Comparison of ENCODE assay signal across 8 cellular contexts in the genomic region with DNA sequence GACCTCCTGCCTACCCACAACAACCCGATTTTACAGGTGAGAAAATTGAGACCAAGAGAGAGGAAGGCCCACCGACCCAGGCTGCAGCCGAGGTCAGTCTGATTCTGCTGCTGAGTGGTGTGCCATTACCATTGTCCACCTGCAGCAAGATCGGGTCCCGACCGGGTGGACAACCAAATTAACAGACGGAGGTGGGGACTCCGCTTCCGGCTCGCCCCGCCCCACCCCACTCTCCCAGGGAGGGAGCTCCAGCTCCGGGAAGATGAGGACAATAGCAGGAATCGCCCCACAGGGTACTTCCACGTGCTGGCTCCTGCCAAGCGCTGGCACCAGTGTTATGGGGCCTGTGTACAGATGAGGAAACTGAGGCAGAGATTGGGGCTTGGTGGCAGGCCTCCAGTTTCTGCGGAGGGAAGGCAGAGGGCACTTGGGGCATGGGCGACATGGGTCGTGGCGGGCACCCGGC. TPM values are rescaled to one million over a fixed set of nuclear protein-coding genes. Genes with fewer than 3 reads are reported as not detected.
DNase-seq lines count a peak whose midpoint lies in the region; ATAC-seq and TF ChIP-seq lines count a peak whose summit lies in the region.

No MANE protein-coding gene starts in this region.

- ATAC-seq in HG02870 (IDR thresholded peaks at IDR 0.05; ENCODE audit: unreplicated experiment) (no peak), HG03097 (IDR thresholded peaks at IDR 0.05; ENCODE audit: low FRiP score, unreplicated experiment) (no peak)

- no peak for DNase-seq in BE2C
- DNase-seq in NCI-H69 (lab: John Stamatoyannopoulos, UW): peak; percentile 36
- DNase-seq in nephron progenitor cell: no peak
- DNase-seq in anterior cingulate cortex (lab: John Stamatoyannopoulos, UW): no peak
- DNase-seq in kidney glomerular epithelial cell (lab: John Stamatoyannopoulos, UW): no peak

- peak overlapping the region in 1 of 2 donors; percentile 18 for H3K27ac ChIP-seq in esophagus (ENCODE audit: low read depth in 2 of 2, low read length in 1 of 2)

- peaks cover 12% of the 10 kb centered on the region for H3K27me3 Mint-ChIP-seq in nephron progenitor cell (ENCODE audit: low read depth, poor library complexity)

- H3K27ac Mint-ChIP-seq in nephron progenitor cell: peak overlapping the region; percentile 48

- peak overlapping the region; percentile 80 for H3K4me3 Mint-ChIP-seq in nephron progenitor cell

- no peaks in the 10 kb centered on the region for H3K4me1 ChIP-seq in BE2C
- H3K4me1 ChIP-seq in esophagus (ENCODE audit: control insufficient read depth in 2 of 2, insufficient read depth in 2 of 2, low read length in 1 of 2): peaks cover 0 to 7% of the 10 kb centered on the region in 2 donors

- WGBS in esophagus, 2 donors: 14 to 16% methylated on average over 16 to 20 of the region's 20 CpGs

- H3K9me3 Mint-ChIP-seq in nephron progenitor cell: no peaks in the 10 kb centered on the region

- no peaks in the 10 kb centered on the region for H3K36me3 Mint-ChIP-seq in nephron progenitor cell (ENCODE audit: low read depth)

- H3K27me3 ChIP-seq in BE2C (no peaks in the 10 kb centered on the region; the same call in 1 of the 2 replicates), esophagus (ENCODE audit: control insufficient read depth in 1 of 2, insufficient read depth in 2 of 2, low read length in 2 of 2) (peaks cover 0 to 4% of the 10 kb centered on the region in 2 donors)

- no peaks in the 10 kb centered on the region for H3K36me3 ChIP-seq in BE2C
- no peaks in the 10 kb centered on the region for H3K36me3 ChIP-seq in esophagus (ENCODE audit: control insufficient read depth in 2 of 2, insufficient read depth in 2 of 2, low read length in 1 of 2)

- H3K4me3 ChIP-seq in BE2C (ENCODE audit: low read depth, low read length): peak overlapping the region; percentile 28
- H3K4me3 ChIP-seq in esophagus (ENCODE audit: low read depth in 1 of 2, low read length in 2 of 2): peak overlapping the region; percentile 42 to 44

- no peaks in the 10 kb centered on the region for H3K9me3 ChIP-seq in BE2C
- H3K9me3 ChIP-seq in esophagus (ENCODE audit: control insufficient read depth in 2 of 2, insufficient read depth in 1 of 2, low read depth in 1 of 2, low read length in 1 of 2): no peaks in the 10 kb centered on the region

- no peak for TF ChIP-seq CTCF in BE2C (IDR thresholded peaks at IDR 0.05; ENCODE audit: low read depth, low read length)
- no peak for TF ChIP-seq CTCF in nephron progenitor cell (IDR thresholded peaks at IDR 0.05)

- peaks cover 36% of the 10 kb centered on the region for H3K4me1 Mint-ChIP-seq in nephron progenitor cell

RNA-seq across cellular contexts. Expression of gene KDELR3, which starts 0.4 kb away (rescaled TPM):
- not detected for polyA plus RNA-seq in BE2C (2012; ENCODE audit: insufficient read depth, insufficient read length, low read depth)
- polyA plus RNA-seq in esophagus: 1 to 10 TPM; 1.0 to 1.3 TPM

RNA-seq across cellular contexts. Expression of gene KCNJ4, which starts 12.5 kb away (rescaled TPM):
- polyA plus RNA-seq in BE2C (2012; ENCODE audit: insufficient read depth, insufficient read length, low read depth): not detected
- not detected for polyA plus RNA-seq in esophagus

RNA-seq across cellular contexts. Expression of gene DDX17, which starts 38.6 kb away (rescaled TPM):
- 237 TPM for polyA plus RNA-seq in BE2C (2012; ENCODE audit: insufficient read depth, insufficient read length, low read depth)
- polyA plus RNA-seq in esophagus: 100 to 1,000 TPM in 1 of 2 donors, 10 to 100 TPM in 1; 95.5 to 143 TPM
